Comparison of ENCODE assay signal across 8 cellular contexts in genomic region chr7:100053201-100053600, GRCh38. TPM values are rescaled to one million over a fixed set of nuclear protein-coding genes. Genes with fewer than 3 reads are reported as not detected.
DNase-seq lines count a peak whose midpoint lies in the region; ATAC-seq and TF ChIP-seq lines count a peak whose summit lies in the region.

No MANE protein-coding gene starts in this region.

- no peak overlapping the region for H3K4me3 ChIP-seq in HFF-Myc (replicated peaks; ENCODE audit: low read depth, low read length)
- no peak overlapping the region for H3K4me3 ChIP-seq in upper lobe of left lung

- WGBS in upper lobe of left lung, 2 donors = 38 to 50% methylated on average over 3 of the region's 3 CpGs

- DNase-seq in D341Med (ENCODE audit: low spot score) (peak; percentile 83), HFF-Myc (ENCODE audit: extremely low read depth, low read depth) (peak; percentile 39), NCI-H526 (lab: John Stamatoyannopoulos, UW) (peak; percentile 83 to 94), iPS-NIHi7 (ENCODE audit: extremely low spot score) (peak; percentile 57), upper lobe of left lung (no peak)

- TF ChIP-seq CTCF in HFF-Myc (IDR thresholded peaks at IDR 0.05; ENCODE audit: low read depth, low read length, missing control alignments) (peak; percentile 14), upper lobe of left lung (IDR thresholded peaks at IDR 0.05) (peak in 4 of 6 experiments; percentile 14 to 70 (median 46))

- H3K27me3 ChIP-seq in upper lobe of left lung = no peaks in the 10 kb centered on the region

- TF ChIP-seq POLR2A in upper lobe of left lung (IDR thresholded peaks at IDR 0.05) = no peak

- peak overlapping the region; percentile 29 for H3K27ac ChIP-seq in angular gyrus (ENCODE audit: low read depth, low read length)
- no peak overlapping the region for H3K27ac ChIP-seq in upper lobe of left lung

- H3K9me3 ChIP-seq in upper lobe of left lung = no peaks in the 10 kb centered on the region

- peaks cover 5 to 16% (median 9%) of the 10 kb centered on the region in 4 donors for H3K4me1 ChIP-seq in upper lobe of left lung

- peaks cover 2 to 15% (median 14%) of the 10 kb centered on the region in 4 donors for H3K36me3 ChIP-seq in upper lobe of left lung

- ATAC-seq in upper lobe of left lung (ENCODE audit: low FRiP score in 2 of 2) (no peak), HG03571 (IDR thresholded peaks at IDR 0.05; ENCODE audit: unreplicated experiment) (no peak), GM21526 (IDR thresholded peaks at IDR 0.05; ENCODE audit: low FRiP score, unreplicated experiment) (no peak)

- TF ChIP-seq EP300 in upper lobe of left lung (IDR thresholded peaks at IDR 0.05) = no peak

RNA-seq across cellular contexts. Expression of gene ZSCAN21, which starts 3.6 kb away (rescaled TPM):
- total RNA-seq in upper lobe of left lung = 10 to 100 TPM in 4 of 6 donors, 1 to 10 TPM in 2; 8.6 to 17.8 (median 10.8) TPM

RNA-seq across cellular contexts. Expression of gene ZNF3, which starts 28.3 kb away (rescaled TPM):
- total RNA-seq in upper lobe of left lung = 10 to 100 TPM; 18.4 to 50.3 (median 22.8) TPM

RNA-seq across cellular contexts. Expression of gene COPS6, which starts 35.6 kb away (rescaled TPM):
- 100 to 1,000 TPM in 1 of 6 donors, 10 to 100 TPM in 5; 23.4 to 217 (median 53.9) TPM for total RNA-seq in upper lobe of left lung

RNA-seq across cellular contexts. Expression of gene ZKSCAN1, which starts 37.8 kb away (rescaled TPM):
- 10 to 100 TPM; 19.3 to 50.4 (median 36.9) TPM for total RNA-seq in upper lobe of left lung

RNA-seq across cellular contexts. Expression of gene MCM7, which starts 48.0 kb away (rescaled TPM):
- total RNA-seq in upper lobe of left lung = 10 to 100 TPM; 29.3 to 78.6 (median 44.1) TPM

Comparison
In these comparisons a context has a peak if more than half of its experiments do, and no peak if none do; other contexts are left out.
1. DNase-seq: peak in D341Med (single experiment), HFF-Myc (single experiment), NCI-H526 (2 of 2) and iPS-NIHi7 (single experiment); none in upper lobe of left lung (0 of 2).